ENCODE assay signal across 20 cellular contexts in genomic region chr17:69227536-69227935, GRCh38. TPM values are rescaled to one million over a fixed set of nuclear protein-coding genes. Genes with fewer than 3 reads are reported as not detected.
DNase-seq lines count a peak whose midpoint lies in the region; ATAC-seq and TF ChIP-seq lines count a peak whose summit lies in the region.
"Had no signal": no experiment of that assay in that cellular context is flagged by ENCODE, and none has a peak within 500 bp of the region (broad histone marks: within the 10 kb centered on the region; RNA-seq: fewer than 3 reads in every experiment).

No MANE protein-coding gene starts in this region.

- H3K9me3 Mint-ChIP-seq in stimulated activated naive B cell treated with anti-CD40 and anti-IgM and Interleukin-4, amounts not matched to agents 10 μg/mL and 1 μg/mL and 100 μg/mL, for 72 hours, result peaks cover 5 to 8% of the 10 kb centered on the region in 2 donors

- TF ChIP-seq CTCF in GM12865 (IDR thresholded peaks at IDR 0.05; ENCODE audit: insufficient read depth, low read depth, low read length, missing control alignments), result no peak
- TF ChIP-seq CTCF in left ventricle myocardium inferior (IDR thresholded peaks at IDR 0.05; ENCODE audit: borderline replicate concordance), result no peak

- ATAC-seq in stimulated activated naive B cell treated with anti-CD40 and anti-IgM and Interleukin-4, amounts not matched to agents 10 μg/mL and 1 μg/mL and 100 μg/mL, for 72 hours (replicated peaks), result peak; percentile 39 to 44
- ATAC-seq in GM19467 (IDR thresholded peaks at IDR 0.05; ENCODE audit: unreplicated experiment) (no peak), GM18858 (IDR thresholded peaks at IDR 0.05; ENCODE audit: unreplicated experiment) (no peak)
- ATAC-seq: activated T-helper 17 cell treated with anti-CD3 and anti-CD28 coated beads, Interleukin-2, amount 50 U/mL, for 72 hours had no signal

- H3K4me1 Mint-ChIP-seq in stimulated activated naive B cell treated with anti-CD40 and anti-IgM and Interleukin-4, amounts not matched to agents 10 μg/mL and 1 μg/mL and 100 μg/mL, for 72 hours, result peaks cover 4 to 29% of the 10 kb centered on the region in 2 donors
- H3K4me1 Mint-ChIP-seq: central memory CD8-positive, alpha-beta T cell had no signal

- no peaks in the 10 kb centered on the region for H3K27me3 Mint-ChIP-seq in stimulated activated naive B cell treated with anti-CD40 and anti-IgM and Interleukin-4, amounts not matched to agents 10 μg/mL and 1 μg/mL and 100 μg/mL, for 72 hours
- H3K27me3 Mint-ChIP-seq: activated T-helper 17 cell treated with anti-CD3 and anti-CD28 coated beads, Interleukin-2, amount 50 U/mL, for 72 hours; central memory CD8-positive, alpha-beta T cell had no signal

- peak overlapping the region in 1 of 2 donors; percentile 47 for H3K4me3 Mint-ChIP-seq in stimulated activated naive B cell treated with anti-CD40 and anti-IgM and Interleukin-4, amounts not matched to agents 10 μg/mL and 1 μg/mL and 100 μg/mL, for 72 hours
- H3K4me3 Mint-ChIP-seq: activated T-helper 17 cell treated with anti-CD3 and anti-CD28 coated beads, Interleukin-2, amount 50 U/mL, for 72 hours; central memory CD8-positive, alpha-beta T cell had no signal

- H3K9me3 ChIP-seq in left ventricle myocardium inferior (replicated peaks), result peaks cover 16% of the 10 kb centered on the region
- H3K9me3 ChIP-seq: BE2C had no signal

- H3K27ac ChIP-seq in left ventricle myocardium inferior (replicated peaks), result peak overlapping the region; percentile 58
- H3K27ac ChIP-seq: hepatocyte, tibial artery had no signal

- no peaks in the 10 kb centered on the region for H3K4me1 ChIP-seq in left ventricle myocardium inferior
- H3K4me1 ChIP-seq: BE2C, tibial artery had no signal

- DNase-seq in GM12865 (ENCODE audit: low read depth) (peak; percentile 30), NAMALWA (ENCODE audit: low spot score) (peak; percentile 55), left ventricle myocardium inferior (no peak), SKM-1 treated with dmso at 0.1 percent for 144 hours (lab: John Stamatoyannopoulos, UW; ENCODE audit: unreplicated experiment) (no peak)
- no peak for DNase-seq in stimulated activated naive B cell treated with anti-CD40 and anti-IgM and Interleukin-4, amounts not matched to agents 10 μg/mL and 1 μg/mL and 100 μg/mL, for 72 hours
- no peak for DNase-seq in activated CD4-positive, CD25-positive, alpha-beta regulatory T cell treated with anti-CD3 and anti-CD28 coated beads, Interleukin-2, amount 50 U/mL, for 72 hours
- DNase-seq: activated CD4-positive, alpha-beta T cell treated with anti-CD3 and anti-CD28 coated beads for 1 hour; BE2C; effector CD8-positive, alpha-beta T cell; NCI-H1930; NCI-H446; NK-92 treated with Interleukin-12 subunit alpha and Interleukin-12 subunit beta, amount 100 ng/mL, for 24 hours; SIG-M5; stimulated activated CD4-positive, alpha-beta T cell treated with anti-CD3 and anti-CD28 coated beads, Interleukin-4, amount 100 ng/mL, for 24 hours; tibial artery had no signal

- H3K36me3 ChIP-seq in left ventricle myocardium inferior, result no peaks in the 10 kb centered on the region
- H3K36me3 ChIP-seq: BE2C, tibial artery had no signal

- H3K27ac Mint-ChIP-seq in stimulated activated naive B cell treated with anti-CD40 and anti-IgM and Interleukin-4, amounts not matched to agents 10 μg/mL and 1 μg/mL and 100 μg/mL, for 72 hours, result peak overlapping the region; percentile 60
- H3K27ac Mint-ChIP-seq: activated T-helper 17 cell treated with anti-CD3 and anti-CD28 coated beads, Interleukin-2, amount 50 U/mL, for 72 hours had no signal

- H3K27me3 ChIP-seq in left ventricle myocardium inferior (ENCODE audit: low read depth), result no peaks in the 10 kb centered on the region
- H3K27me3 ChIP-seq: hepatocyte, tibial artery had no signal

- intact Hi-C loops in left ventricle myocardium inferior (cut with micrococcal nuclease), result no loop called here

- H3K4me3 ChIP-seq in GM12865 (ENCODE audit: low read depth, low read length) (no peak overlapping the region), left ventricle myocardium inferior (peak overlapping the region; percentile 53)
- H3K4me3 ChIP-seq: hepatocyte had no signal

- H3K36me3 Mint-ChIP-seq in stimulated activated naive B cell treated with anti-CD40 and anti-IgM and Interleukin-4, amounts not matched to agents 10 μg/mL and 1 μg/mL and 100 μg/mL, for 72 hours, result peaks cover 0 to 2% of the 10 kb centered on the region in 2 donors

RNA-seq across cellular contexts. Expression of gene ABCA10, which starts 1.1 kb away (rescaled TPM):
- 4.2 TPM for total RNA-seq in left ventricle myocardium inferior

Comparison
In these comparisons a context has a peak if more than half of its experiments do, and no peak if none do; other contexts are left out.
1. DNase-seq: peak in GM12865 (single experiment) and NAMALWA (single experiment); none in left ventricle myocardium inferior (single experiment), stimulated activated naive B cell treated with anti-CD40 and anti-IgM and Interleukin-4, amounts not matched to agents 10 μg/mL and 1 μg/mL and 100 μg/mL, for 72 hours (single experiment), activated CD4-positive, CD25-positive, alpha-beta regulatory T cell treated with anti-CD3 and anti-CD28 coated beads, Interleukin-2, amount 50 U/mL, for 72 hours (single experiment) and SKM-1 treated with dmso at 0.1 percent for 144 hours (single experiment).
2. ATAC-seq: peak in stimulated activated naive B cell treated with anti-CD40 and anti-IgM and Interleukin-4, amounts not matched to agents 10 μg/mL and 1 μg/mL and 100 μg/mL, for 72 hours (2 of 2); none in GM19467 (single experiment) and GM18858 (single experiment).